ENCODE assay signal across 1 cellular context in genomic region chr15:65334586-65335231, GRCh38.
TF ChIP-seq lines count a peak whose summit lies in the region.

No MANE protein-coding gene starts in this region.

TF ChIP-seq in H1, 55 proteins besides CTCF, POLR2A, EP300 and RAD21:
- TF ChIP-seq TEAD4 (IDR thresholded peaks at IDR 0.05; ENCODE audit: low read depth, low read length) = 0 out of 2 replicates have a peak, but pooled peaks have one; percentile 45
- TF ChIP-seq, protein P1, sequence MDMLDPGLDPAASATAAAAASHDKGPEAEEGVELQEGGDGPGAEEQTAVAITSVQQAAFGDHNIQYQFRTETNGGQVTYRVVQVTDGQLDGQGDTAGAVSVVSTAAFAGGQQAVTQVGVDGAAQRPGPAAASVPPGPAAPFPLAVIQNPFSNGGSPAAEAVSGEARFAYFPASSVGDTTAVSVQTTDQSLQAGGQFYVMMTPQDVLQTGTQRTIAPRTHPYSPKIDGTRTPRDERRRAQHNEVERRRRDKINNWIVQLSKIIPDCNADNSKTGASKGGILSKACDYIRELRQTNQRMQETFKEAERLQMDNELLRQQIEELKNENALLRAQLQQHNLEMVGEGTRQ (IDR thresholded peaks at IDR 0.05; ENCODE audit: low read length) = no peak
TF ChIP-seq in H1: peak in this region for 1.
